Comparison of ENCODE assay signal across 12 cellular contexts in the genomic region with DNA sequence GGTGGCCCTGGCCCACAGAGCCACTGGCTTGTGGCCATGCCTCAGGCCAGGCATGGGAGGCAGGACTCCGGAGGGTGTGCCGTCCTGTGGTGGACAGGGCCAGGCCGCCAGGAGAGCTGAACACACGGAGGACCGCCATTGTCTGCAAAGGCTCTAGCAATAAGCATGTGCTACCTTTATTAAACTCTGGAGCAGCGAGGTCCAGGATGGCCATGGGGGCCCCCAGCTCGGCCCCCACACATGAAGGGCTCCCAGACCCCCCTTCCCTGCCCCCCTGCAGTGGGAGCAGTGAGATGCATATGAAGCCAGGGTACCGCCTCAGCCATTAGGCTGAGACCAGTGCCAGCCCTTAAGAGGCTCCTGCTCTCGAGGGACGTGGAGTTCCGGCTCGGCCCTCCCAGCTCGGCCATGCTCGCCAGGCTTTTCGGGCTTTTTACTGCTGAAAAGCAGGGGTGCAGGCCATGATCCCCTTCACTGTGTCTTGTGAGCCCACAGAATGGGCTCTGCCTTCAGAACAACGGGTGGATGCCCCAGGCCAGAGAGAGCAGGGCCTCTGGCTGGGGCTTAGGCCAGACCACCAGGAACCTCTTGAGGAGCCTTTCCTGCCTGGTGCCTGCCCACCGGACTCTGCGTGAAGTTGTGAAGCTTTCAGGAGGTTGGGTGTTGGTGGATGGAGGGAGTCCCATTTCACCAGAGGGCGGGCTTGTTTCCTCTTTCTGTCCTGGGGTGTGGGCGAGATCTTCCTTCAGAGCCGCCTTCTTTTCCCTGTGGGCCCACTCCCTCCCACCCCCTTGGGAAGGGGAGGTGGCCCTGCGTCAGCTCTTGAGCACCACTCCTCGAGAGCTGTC. TPM values are rescaled to one million over a fixed set of nuclear protein-coding genes. Genes with fewer than 3 reads are reported as not detected.
DNase-seq lines count a peak whose midpoint lies in the region; ATAC-seq lines count a peak whose summit lies in the region.
"Had no signal": no experiment of that assay in that cellular context is flagged by ENCODE, and none has a peak within 500 bp of the region (broad histone marks: within the 10 kb centered on the region; RNA-seq: fewer than 3 reads in every experiment).

No MANE protein-coding gene starts in this region.

- H3K27me3 Mint-ChIP-seq in activated T-cell treated with anti-CD3 and anti-CD28 coated beads, Interleukin-2, amount 50 U/mL, for 4 hours (ENCODE audit: low read depth) = no peaks in the 10 kb centered on the region
- H3K27me3 Mint-ChIP-seq in dendritic cell treated with granulocyte-macrophage colony-stimulating factor and Interleukin-4, amounts not matched to agents 40 ng/mL and 50 ng/mL, for 4 days = peaks cover 12% of the 10 kb centered on the region
- H3K27me3 Mint-ChIP-seq: stimulated activated naive CD8-positive, alpha-beta T cell treated with anti-CD3 and anti-CD28 coated beads, Interleukin-15, Interleukin-2, amounts not matched to agents 100 ng/mL and 50 ng/mL, for 24 hours had no signal

- peaks cover 7% of the 10 kb centered on the region for H3K36me3 Mint-ChIP-seq in activated T-cell treated with anti-CD3 and anti-CD28 coated beads, Interleukin-2, amount 50 U/mL, for 4 hours (ENCODE audit: insufficient read depth)
- peaks cover 71% of the 10 kb centered on the region for H3K36me3 Mint-ChIP-seq in dendritic cell treated with granulocyte-macrophage colony-stimulating factor and Interleukin-4, amounts not matched to agents 40 ng/mL and 50 ng/mL, for 4 days (ENCODE audit: low read depth)

- intact Hi-C loops in dendritic cell treated with granulocyte-macrophage colony-stimulating factor and Interleukin-4, amounts not matched to agents 40 ng/mL and 50 ng/mL, for 4 days (cut with micrococcal nuclease) = no loop called here
- intact Hi-C loops in sciatic nerve (cut with DNase I) = no loop called here

- peak overlapping the region; percentile 45 for H3K27ac Mint-ChIP-seq in dendritic cell treated with granulocyte-macrophage colony-stimulating factor and Interleukin-4, amounts not matched to agents 40 ng/mL and 50 ng/mL, for 4 days
- H3K27ac Mint-ChIP-seq: CD8-positive, alpha-beta T cell; stimulated activated naive CD8-positive, alpha-beta T cell treated with anti-CD3 and anti-CD28 coated beads, Interleukin-15, Interleukin-2, amounts not matched to agents 100 ng/mL and 50 ng/mL, for 24 hours had no signal

- no peak for DNase-seq in activated T-cell treated with anti-CD3 and anti-CD28 coated beads, Interleukin-2, amount 50 U/mL, for 4 hours
- DNase-seq in activated T-cell treated with anti-CD3 and anti-CD28 coated beads for 4 hours (no peak), sciatic nerve (ENCODE audit: low spot score) (peak; percentile 54), NCI-H345 (lab: John Stamatoyannopoulos, UW) (no peak)
- DNase-seq: CD8-positive, alpha-beta T cell; MM.1S; NCI-H1930; NCI-H524 treated with DMSO at 0.1 percent for 48 hours had no signal

- ATAC-seq in activated T-cell treated with anti-CD3 and anti-CD28 coated beads, Interleukin-2, amount 50 U/mL, for 4 hours = no peak
- ATAC-seq in sciatic nerve = no peak
- no peak for ATAC-seq in HG03520 (IDR thresholded peaks at IDR 0.05; ENCODE audit: unreplicated experiment)
- ATAC-seq: CD8-positive, alpha-beta T cell; left lobe of liver had no signal

- peak overlapping the region; percentile 35 for H3K4me3 Mint-ChIP-seq in activated T-cell treated with anti-CD3 and anti-CD28 coated beads, Interleukin-2, amount 50 U/mL, for 4 hours
- no peak overlapping the region for H3K4me3 Mint-ChIP-seq in dendritic cell treated with granulocyte-macrophage colony-stimulating factor and Interleukin-4, amounts not matched to agents 40 ng/mL and 50 ng/mL, for 4 days
- H3K4me3 Mint-ChIP-seq: stimulated activated naive CD8-positive, alpha-beta T cell treated with anti-CD3 and anti-CD28 coated beads, Interleukin-15, Interleukin-2, amounts not matched to agents 100 ng/mL and 50 ng/mL, for 24 hours had no signal

- peaks cover 22% of the 10 kb centered on the region for H3K4me1 Mint-ChIP-seq in activated T-cell treated with anti-CD3 and anti-CD28 coated beads, Interleukin-2, amount 50 U/mL, for 4 hours (ENCODE audit: low read depth)
- peaks cover 56% of the 10 kb centered on the region for H3K4me1 Mint-ChIP-seq in dendritic cell treated with granulocyte-macrophage colony-stimulating factor and Interleukin-4, amounts not matched to agents 40 ng/mL and 50 ng/mL, for 4 days (ENCODE audit: low read depth)

- H3K9me3 Mint-ChIP-seq in activated T-cell treated with anti-CD3 and anti-CD28 coated beads, Interleukin-2, amount 50 U/mL, for 4 hours = no peaks in the 10 kb centered on the region
- H3K9me3 Mint-ChIP-seq in dendritic cell treated with granulocyte-macrophage colony-stimulating factor and Interleukin-4, amounts not matched to agents 40 ng/mL and 50 ng/mL, for 4 days = no peaks in the 10 kb centered on the region
- H3K9me3 Mint-ChIP-seq: CD8-positive, alpha-beta T cell; stimulated activated naive CD8-positive, alpha-beta T cell treated with anti-CD3 and anti-CD28 coated beads, Interleukin-15, Interleukin-2, amounts not matched to agents 100 ng/mL and 50 ng/mL, for 24 hours had no signal

RNA-seq across cellular contexts. Expression of a gene that starts 2.6 kb away (rescaled TPM):
- total RNA-seq in activated T-cell treated with anti-CD3 and anti-CD28 coated beads, Interleukin-2, amount 50 U/mL, for 4 hours = under 1 TPM in 1 of 3 donors, not detected in 2; 0.11 TPM
- not detected for total RNA-seq in sciatic nerve
- total RNA-seq: left lobe of liver had no signal

RNA-seq across cellular contexts. Expression of a gene that starts 6.8 kb away (rescaled TPM):
- total RNA-seq in activated T-cell treated with anti-CD3 and anti-CD28 coated beads, Interleukin-2, amount 50 U/mL, for 4 hours = 10 to 100 TPM; 67.0 to 71.8 (median 67.4) TPM
- total RNA-seq in sciatic nerve = 22.0 TPM

RNA-seq across cellular contexts. Expression of a gene that starts 27.6 kb away (rescaled TPM):
- total RNA-seq in activated T-cell treated with anti-CD3 and anti-CD28 coated beads, Interleukin-2, amount 50 U/mL, for 4 hours = 10 to 100 TPM; 34.0 to 41.4 (median 35.4) TPM
- 37.9 TPM for total RNA-seq in sciatic nerve

RNA-seq across cellular contexts. Expression of a gene that starts 27.6 kb away (rescaled TPM):
- 1 to 10 TPM; 4.1 to 5.7 (median 4.7) TPM for total RNA-seq in activated T-cell treated with anti-CD3 and anti-CD28 coated beads, Interleukin-2, amount 50 U/mL, for 4 hours
- 20.6 TPM for total RNA-seq in sciatic nerve

RNA-seq across cellular contexts. Expression of a gene that starts 42.8 kb away (rescaled TPM):
- total RNA-seq in activated T-cell treated with anti-CD3 and anti-CD28 coated beads, Interleukin-2, amount 50 U/mL, for 4 hours = 100 to 1,000 TPM; 129 to 183 (median 171) TPM
- 51.0 TPM for total RNA-seq in sciatic nerve
